ENCODE assay signal across 9 cellular contexts in the genomic region with DNA sequence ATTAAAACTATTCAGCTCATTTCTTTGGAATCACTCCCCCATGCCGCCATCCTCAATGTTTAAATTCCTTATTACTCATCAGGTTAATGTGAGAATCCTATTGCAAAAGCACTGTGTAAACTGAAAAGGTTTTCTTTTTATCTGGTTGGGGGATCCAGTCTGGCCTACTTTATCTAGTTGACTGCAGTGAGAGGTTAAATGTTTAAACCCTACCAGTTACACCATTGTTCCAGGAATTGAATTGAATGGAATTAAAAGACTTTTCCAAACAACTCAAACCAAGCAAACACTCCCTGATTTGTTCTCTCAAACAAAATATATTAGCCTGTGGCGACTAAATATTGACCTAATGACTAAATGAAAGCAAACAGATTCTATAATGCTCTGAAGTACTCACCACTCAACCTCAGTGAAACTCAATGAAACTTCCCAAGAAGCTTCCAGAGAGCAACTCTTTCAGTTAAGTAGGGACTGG.
DNase-seq lines count a peak whose midpoint lies in the region; ATAC-seq and TF ChIP-seq lines count a peak whose summit lies in the region.
"Had no signal": no experiment of that assay in that cellular context is flagged by ENCODE, and none has a peak within 500 bp of the region (broad histone marks: within the 10 kb centered on the region; RNA-seq: fewer than 3 reads in every experiment).

No MANE protein-coding gene starts in this region.

- H3K9me3 Mint-ChIP-seq in chondrocyte (ENCODE audit: low read depth) (no peaks in the 10 kb centered on the region), nephron (no peaks in the 10 kb centered on the region)
- no peaks in the 10 kb centered on the region for H3K9me3 Mint-ChIP-seq in activated CD4-positive, alpha-beta T cell treated with anti-CD3 and anti-CD28 coated beads for 36 hours (ENCODE audit: low read depth)
- H3K9me3 Mint-ChIP-seq in stimulated activated naive B cell treated with anti-CD40 and anti-IgM and Interleukin-4, amounts not matched to agents 10 μg/mL and 1 μg/mL and 100 μg/mL, for 72 hours = no peaks in the 10 kb centered on the region

- peak; percentile 98 for DNase-seq in DMS53 (lab: John Stamatoyannopoulos, UW)
- peak; percentile 36 for DNase-seq in NCI-H2196 (lab: John Stamatoyannopoulos, UW; ENCODE audit: unreplicated experiment)
- DNase-seq in chondrocyte (ENCODE audit: low spot score) = no peak
- no peak for DNase-seq in activated CD4-positive, alpha-beta T cell treated with anti-CD3 and anti-CD28 coated beads for 36 hours
- no peak for DNase-seq in midbrain (lab: John Stamatoyannopoulos, UW)
- no peak for DNase-seq in stimulated activated naive B cell treated with anti-CD40 and anti-IgM and Interleukin-4, amounts not matched to agents 10 μg/mL and 1 μg/mL and 100 μg/mL, for 72 hours
- no peak for DNase-seq in AML-193 (lab: John Stamatoyannopoulos, UW)
- DNase-seq: stimulated activated CD8-positive, alpha-beta memory T cell treated with anti-CD3 and anti-CD28 coated beads, Interleukin-4, amount 100 ng/mL, for 48 hours had no signal

- peaks cover 53% of the 10 kb centered on the region for H3K4me1 Mint-ChIP-seq in chondrocyte (ENCODE audit: low read depth)
- H3K4me1 Mint-ChIP-seq in nephron = peaks cover 39% of the 10 kb centered on the region
- no peaks in the 10 kb centered on the region for H3K4me1 Mint-ChIP-seq in activated CD4-positive, alpha-beta T cell treated with anti-CD3 and anti-CD28 coated beads for 36 hours
- H3K4me1 Mint-ChIP-seq in stimulated activated naive B cell treated with anti-CD40 and anti-IgM and Interleukin-4, amounts not matched to agents 10 μg/mL and 1 μg/mL and 100 μg/mL, for 72 hours = no peaks in the 10 kb centered on the region

- TF ChIP-seq CTCF in chondrocyte (IDR thresholded peaks at IDR 0.05) (no peak), nephron (IDR thresholded peaks at IDR 0.05; ENCODE audit: unreplicated experiment in 3 of 3) (no peak)

- POLR2A ChIA-PET in activated CD4-positive, alpha-beta T cell treated with anti-CD3 and anti-CD28 coated beads for 36 hours (lab: Charles Lee) = no interaction called here

- H3K27ac Mint-ChIP-seq in chondrocyte (ENCODE audit: unreplicated experiment) (peak overlapping the region; percentile 84), nephron (peak overlapping the region; percentile 66 to 78 (median 70))
- H3K27ac Mint-ChIP-seq in activated CD4-positive, alpha-beta T cell treated with anti-CD3 and anti-CD28 coated beads for 36 hours = no peak overlapping the region
- no peak overlapping the region for H3K27ac Mint-ChIP-seq in stimulated activated naive B cell treated with anti-CD40 and anti-IgM and Interleukin-4, amounts not matched to agents 10 μg/mL and 1 μg/mL and 100 μg/mL, for 72 hours

- H3K27me3 Mint-ChIP-seq in chondrocyte (ENCODE audit: low read depth) (no peaks in the 10 kb centered on the region), nephron (ENCODE audit: low read depth) (no peaks in the 10 kb centered on the region)
- H3K27me3 Mint-ChIP-seq in activated CD4-positive, alpha-beta T cell treated with anti-CD3 and anti-CD28 coated beads for 36 hours = peaks cover 2% of the 10 kb centered on the region
- peaks cover 0 to 5% of the 10 kb centered on the region in 2 donors for H3K27me3 Mint-ChIP-seq in stimulated activated naive B cell treated with anti-CD40 and anti-IgM and Interleukin-4, amounts not matched to agents 10 μg/mL and 1 μg/mL and 100 μg/mL, for 72 hours

- H3K4me3 Mint-ChIP-seq in chondrocyte (ENCODE audit: unreplicated experiment) (no peak overlapping the region), nephron (no peak overlapping the region)
- no peak overlapping the region for H3K4me3 Mint-ChIP-seq in activated CD4-positive, alpha-beta T cell treated with anti-CD3 and anti-CD28 coated beads for 36 hours
- no peak overlapping the region for H3K4me3 Mint-ChIP-seq in stimulated activated naive B cell treated with anti-CD40 and anti-IgM and Interleukin-4, amounts not matched to agents 10 μg/mL and 1 μg/mL and 100 μg/mL, for 72 hours

- ATAC-seq in activated CD4-positive, alpha-beta T cell treated with anti-CD3 and anti-CD28 coated beads for 36 hours = no peak
- ATAC-seq in stimulated activated naive B cell treated with anti-CD40 and anti-IgM and Interleukin-4, amounts not matched to agents 10 μg/mL and 1 μg/mL and 100 μg/mL, for 72 hours (replicated peaks) = no peak

- intact Hi-C loops in activated CD4-positive, alpha-beta T cell treated with anti-CD3 and anti-CD28 coated beads for 36 hours (cut with DNase I, micrococcal nuclease) = no loop called here

- CTCF ChIA-PET in activated CD4-positive, alpha-beta T cell treated with anti-CD3 and anti-CD28 coated beads for 36 hours (lab: Charles Lee) = no interaction called here

- H3K36me3 Mint-ChIP-seq in chondrocyte (ENCODE audit: low read depth) (no peaks in the 10 kb centered on the region), nephron (ENCODE audit: low read depth) (no peaks in the 10 kb centered on the region)
- no peaks in the 10 kb centered on the region for H3K36me3 Mint-ChIP-seq in activated CD4-positive, alpha-beta T cell treated with anti-CD3 and anti-CD28 coated beads for 36 hours (ENCODE audit: low read depth)
- no peaks in the 10 kb centered on the region for H3K36me3 Mint-ChIP-seq in stimulated activated naive B cell treated with anti-CD40 and anti-IgM and Interleukin-4, amounts not matched to agents 10 μg/mL and 1 μg/mL and 100 μg/mL, for 72 hours

Comparison
In these comparisons a context has a peak if more than half of its experiments do, and no peak if none do; other contexts are left out.
1. DNase-seq: peak in DMS53 (single experiment) and NCI-H2196 (single experiment); none in chondrocyte (single experiment), activated CD4-positive, alpha-beta T cell treated with anti-CD3 and anti-CD28 coated beads for 36 hours (single experiment), midbrain (single experiment), stimulated activated naive B cell treated with anti-CD40 and anti-IgM and Interleukin-4, amounts not matched to agents 10 μg/mL and 1 μg/mL and 100 μg/mL, for 72 hours (single experiment) and AML-193 (0 of 2).
2. H3K27ac Mint-ChIP-seq: peak in chondrocyte (single experiment) and nephron (3 of 3); none in activated CD4-positive, alpha-beta T cell treated with anti-CD3 and anti-CD28 coated beads for 36 hours (single experiment) and stimulated activated naive B cell treated with anti-CD40 and anti-IgM and Interleukin-4, amounts not matched to agents 10 μg/mL and 1 μg/mL and 100 μg/mL, for 72 hours (single experiment).